8 cellular contexts compared by ENCODE assay signal in genomic region chr5:96934695-96935555, GRCh38. TPM values are rescaled to one million over a fixed set of nuclear protein-coding genes. Genes with fewer than 3 reads are reported as not detected.
DNase-seq lines count a peak whose midpoint lies in the region; ATAC-seq, FAIRE-seq and TF ChIP-seq lines count a peak whose summit lies in the region.

No MANE protein-coding gene starts in this region.

- peak overlapping the region; percentile 89 to 95 (median 93) for H3K4me3 Mint-ChIP-seq in nephron

- peak overlapping the region; percentile 98 to 99 (median 98) for H3K27ac Mint-ChIP-seq in nephron

- POLR2A ChIA-PET in RWPE1 (lab: Yijun Ruan, JAX; ENCODE audit: low non-redundant PET) = no interaction called here

- H3K36me3 Mint-ChIP-seq in nephron (ENCODE audit: low read depth) = no peaks in the 10 kb centered on the region

- peaks cover 43% of the 10 kb centered on the region for H3K4me1 Mint-ChIP-seq in nephron

- TF ChIP-seq CTCF in RWPE1 (conservative IDR thresholded peaks at IDR 0.05; ENCODE audit: low read depth) = no peak
- no peak for TF ChIP-seq CTCF in fibroblast of the aortic adventitia (IDR thresholded peaks at IDR 0.05; ENCODE audit: insufficient read depth, low read length)
- TF ChIP-seq CTCF in nephron (IDR thresholded peaks at IDR 0.05; ENCODE audit: unreplicated experiment in 3 of 3) = no peak

- peak overlapping the region; percentile 90 for H3K4me3 ChIP-seq in fibroblast of the aortic adventitia (ENCODE audit: low read depth, low read length)

- H3K9me3 Mint-ChIP-seq in nephron = no peaks in the 10 kb centered on the region

- peak; percentile 53 for FAIRE-seq in H54 (lab: Jason Lieb, UNC)

- H3K27me3 Mint-ChIP-seq in nephron (ENCODE audit: low read depth) = no peaks in the 10 kb centered on the region

- peak; percentile 76 for TF ChIP-seq POLR2A in H54 (IDR thresholded peaks at IDR 0.05; ENCODE audit: low read depth, low read length)

- peak; percentile 81 for ATAC-seq in stimulated activated naive CD8-positive, alpha-beta T cell treated with anti-CD3 and anti-CD28 coated beads, Interleukin-15, Interleukin-2, amounts not matched to agents 100 U/mL and 50 U/mL, for 24 hours

- DNase-seq in EL (peak; percentile 96), H54 (ENCODE audit: insufficient read length, low spot score) (peak; percentile 67), LoVo (ENCODE audit: low spot score) (peak; percentile 95), RWPE1 (ENCODE audit: low spot score) (peak; percentile 88), fibroblast of the aortic adventitia (ENCODE audit: low read depth) (peak; percentile 91)
- peak; percentile 95 for DNase-seq in activated effector memory CD4-positive, alpha-beta T cell treated with Interleukin-2 at 50 U/mL for 16 hours
- peak; percentile 95 for DNase-seq in stimulated activated naive CD8-positive, alpha-beta T cell treated with anti-CD3 and anti-CD28 coated beads, Interleukin-15, Interleukin-2, amounts not matched to agents 100 U/mL and 50 U/mL, for 24 hours

- CTCF ChIA-PET in RWPE1 (lab: Yijun Ruan, JAX) = no interaction called here

- peak overlapping the region; percentile 99 for H3K27ac ChIP-seq in RWPE1

RNA-seq across cellular contexts. Expression of gene LNPEP, which starts 1.0 kb away (rescaled TPM):
- 18.8 and 46.3 TPM in 2 replicates for total RNA-seq in fibroblast of the aortic adventitia (ENCODE audit: low replicate concordance)

RNA-seq across cellular contexts. Expression of gene ERAP2, which starts 58.6 kb away (rescaled TPM):
- 6.7 and 9.6 TPM in 2 replicates for total RNA-seq in fibroblast of the aortic adventitia (ENCODE audit: low replicate concordance)

Comparison
In these comparisons a context has a peak if more than half of its experiments do, and no peak if none do; other contexts are left out.
1. Peak in every context shown above with its lines: DNase-seq, ATAC-seq, H3K4me3 ChIP-seq and H3K27ac ChIP-seq.